ENCODE assay signal across 10 cellular contexts in genomic region chr11:65432133-65432650, GRCh38. TPM values are rescaled to one million over a fixed set of nuclear protein-coding genes. Genes with fewer than 3 reads are reported as not detected.
DNase-seq lines count a peak whose midpoint lies in the region; ATAC-seq and TF ChIP-seq lines count a peak whose summit lies in the region.
"Had no signal": no experiment of that assay in that cellular context is flagged by ENCODE, and none has a peak within 500 bp of the region (broad histone marks: within the 10 kb centered on the region; RNA-seq: fewer than 3 reads in every experiment).

No MANE protein-coding gene starts in this region.

- peaks cover 92% of the 10 kb centered on the region for H3K79me2 ChIP-seq in DOHH2 (ENCODE audit: control insufficient read depth, low read length)
- peaks cover 59% of the 10 kb centered on the region for H3K79me2 ChIP-seq in SU-DHL-6 (ENCODE audit: insufficient read depth, low read length)

- no peak for DNase-seq in epithelial cell of prostate (ENCODE audit: low read depth, low spot score)
- no peak for DNase-seq in psoas muscle
- no peak for DNase-seq in superior temporal gyrus (ENCODE audit: extremely low spot score)
- no peak for DNase-seq in stimulated activated CD4-positive, alpha-beta T cell treated with anti-CD3 and anti-CD28 coated beads, Interleukin-4, amount 100 ng/mL, for 24 hours
- DNase-seq in GM19238 (ENCODE audit: insufficient read length, low spot score) = no peak
- DNase-seq: stimulated activated CD8-positive, alpha-beta memory T cell treated with anti-CD3 and anti-CD28 coated beads, Interleukin-4, amount 100 ng/mL, for 48 hours had no signal

- H2AFZ ChIP-seq in SU-DHL-6 (ENCODE audit: low read depth, low read length, severe bottlenecking) = no peak overlapping the region

- ATAC-seq in psoas muscle (no peak), GM19455 (IDR thresholded peaks at IDR 0.05; ENCODE audit: unreplicated experiment) (no peak)

- TF ChIP-seq CTCF in DOHH2 (IDR thresholded peaks at IDR 0.05; ENCODE audit: low read depth, low read length, poor library complexity, severe bottlenecking) (no peak), SU-DHL-6 (IDR thresholded peaks at IDR 0.05; ENCODE audit: insufficient read depth, low read length, poor library complexity, severe bottlenecking) (no peak), psoas muscle (IDR thresholded peaks at IDR 0.05) (no peak)

- no peaks in the 10 kb centered on the region for H4K20me1 ChIP-seq in DOHH2 (ENCODE audit: control insufficient read depth, insufficient read depth, low read depth, low read length)
- no peaks in the 10 kb centered on the region for H4K20me1 ChIP-seq in SU-DHL-6 (ENCODE audit: low read depth, low read length)

- no peaks in the 10 kb centered on the region for H3K27me3 ChIP-seq in DOHH2 (ENCODE audit: control insufficient read depth, low read length)
- no peaks in the 10 kb centered on the region for H3K27me3 ChIP-seq in SU-DHL-6 (ENCODE audit: low read length)
- no peaks in the 10 kb centered on the region for H3K27me3 ChIP-seq in psoas muscle (ENCODE audit: insufficient read depth in 3 of 3, low read length in 2 of 3)
- H3K27me3 ChIP-seq: SJSA1 had no signal

- H3K9me2 ChIP-seq in DOHH2 (replicated peaks; ENCODE audit: control insufficient read depth, low read length) (no peaks in the 10 kb centered on the region), SU-DHL-6 (replicated peaks; ENCODE audit: insufficient read depth, low read length) (no peaks in the 10 kb centered on the region)

- no peaks in the 10 kb centered on the region for H3K9me3 ChIP-seq in DOHH2 (ENCODE audit: control insufficient read depth, insufficient read depth, low read length)
- H3K9me3 ChIP-seq in SU-DHL-6 (ENCODE audit: insufficient read depth, low read length) = no peaks in the 10 kb centered on the region
- H3K9me3 ChIP-seq in psoas muscle = no peaks in the 10 kb centered on the region
- H3K9me3 ChIP-seq: SJSA1 had no signal

- H3K4me2 ChIP-seq in DOHH2 (ENCODE audit: low read length) (peak overlapping the region; percentile 88), SU-DHL-6 (ENCODE audit: low read depth, low read length, poor library complexity, severe bottlenecking) (peak overlapping the region; percentile 98)

- WGBS in psoas muscle, 3 donors = 41 to 46% (median 41%) methylated on average over 2 of the region's 2 CpGs

- peaks cover 54% of the 10 kb centered on the region for H3F3A ChIP-seq in DOHH2 (ENCODE audit: control insufficient read depth, insufficient read depth)
- H3F3A ChIP-seq in SU-DHL-6 (ENCODE audit: insufficient read depth) = peaks cover 95% of the 10 kb centered on the region

- peaks cover 80% of the 10 kb centered on the region for H3K36me3 ChIP-seq in DOHH2 (ENCODE audit: control insufficient read depth, low read length)
- peaks cover 8% of the 10 kb centered on the region; the same call in 1 of the 2 replicates for H3K36me3 ChIP-seq in SU-DHL-6 (ENCODE audit: low read length)
- H3K36me3 ChIP-seq in psoas muscle (ENCODE audit: insufficient read depth in 1 of 2, low read depth in 1 of 2) = peaks cover 0 to 94% of the 10 kb centered on the region in 2 donors

- H3K4me3 ChIP-seq in DOHH2 (ENCODE audit: low read length) (peak overlapping the region; percentile 76), SU-DHL-6 (ENCODE audit: insufficient read depth, low read length, poor library complexity, severe bottlenecking) (peak overlapping the region; percentile 2), psoas muscle (peak overlapping the region; percentile 86)
- H3K4me3 ChIP-seq: SJSA1 had no signal

- H3K9ac ChIP-seq in SU-DHL-6 (ENCODE audit: low read length) = peak overlapping the region; percentile 30

- intact Hi-C loops in psoas muscle (cut with DNase I) = no loop called here

- H3K27ac ChIP-seq in DOHH2 (ENCODE audit: low read depth, low read length) (peak overlapping the region; percentile 90), SU-DHL-6 (ENCODE audit: low read depth, low read length) (peak overlapping the region; percentile 98), epithelial cell of prostate (peak overlapping the region; percentile 100), psoas muscle (peak overlapping the region; percentile 100)
- H3K27ac ChIP-seq: SJSA1 had no signal

- H3K4me1 ChIP-seq in DOHH2 (ENCODE audit: control insufficient read depth, low read length) = peaks cover 83% of the 10 kb centered on the region
- peaks cover 65% of the 10 kb centered on the region for H3K4me1 ChIP-seq in psoas muscle

RNA-seq across cellular contexts. Expression of gene NEAT1, which starts 9.6 kb away (rescaled TPM):
- total RNA-seq in psoas muscle = 1,000 to 10,000 TPM in 1 of 4 donors, 100 to 1,000 TPM in 3; 517 to 1,759 (median 646) TPM
- polyA plus RNA-seq in psoas muscle = 100 to 1,000 TPM; 474 to 758 (median 716) TPM

RNA-seq across cellular contexts. Expression of gene FRMD8, which starts 45.8 kb away (rescaled TPM):
- total RNA-seq in psoas muscle = 10 to 100 TPM in 3 of 4 donors, 1 to 10 TPM in 1; 7.4 to 27.7 (median 13.9) TPM
- polyA plus RNA-seq in psoas muscle = 10 to 100 TPM; 10.6 to 20.8 (median 12.9) TPM

RNA-seq across cellular contexts. Expression of gene SLC25A45, which starts 49.7 kb away (rescaled TPM):
- total RNA-seq in psoas muscle = 1 to 10 TPM; 5.7 to 8.8 (median 7.2) TPM
- 10 to 100 TPM in 1 of 3 donors, 1 to 10 TPM in 2; 3.7 to 18.5 (median 6.1) TPM for polyA plus RNA-seq in psoas muscle

Comparison
In these comparisons a context has a peak if more than half of its experiments do, and no peak if none do; other contexts are left out.
1. H3K4me3 ChIP-seq: peak in every context shown above with its lines; median percentile 86 in psoas muscle; 76 in DOHH2; 2 in SU-DHL-6.